ENCODE assay signal across 1 cellular context in the genomic region with DNA sequence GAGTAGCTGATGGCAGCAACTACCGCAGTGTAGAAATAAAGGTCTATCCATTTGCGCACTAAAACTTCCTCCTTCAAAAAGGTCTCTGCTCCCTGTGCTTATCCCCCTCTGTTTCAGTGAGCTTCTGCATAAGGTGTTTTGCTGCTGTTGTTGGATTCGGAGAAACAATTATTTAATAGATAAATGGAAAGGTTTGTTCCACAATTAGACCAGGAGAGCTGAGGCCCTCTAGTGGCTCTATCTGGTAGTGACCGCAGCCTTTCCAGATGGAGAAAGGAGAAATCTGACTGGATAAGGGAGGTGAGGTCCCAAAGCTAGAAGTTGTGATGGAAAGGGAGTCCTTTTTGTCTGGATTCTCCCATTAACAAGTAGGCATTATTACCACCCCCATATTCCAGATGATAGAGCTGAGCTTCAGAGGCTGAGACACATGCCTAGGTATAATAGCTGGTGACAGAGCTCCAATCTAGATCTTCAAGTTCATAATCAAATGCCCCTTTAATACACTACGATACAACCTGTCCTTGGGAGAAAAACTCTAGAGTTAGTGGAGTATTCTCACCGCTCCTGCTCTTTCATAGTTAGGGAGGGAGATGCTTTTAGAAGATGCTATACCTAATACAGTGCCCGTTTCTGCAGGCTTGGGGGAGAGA.
TF ChIP-seq lines count a peak whose summit lies in the region.

No MANE protein-coding gene starts in this region.

TF ChIP-seq in SK-N-SH treated with all-trans-retinoic acid at 6 μM for 48 hours, 23 proteins besides CTCF, POLR2A, EP300 and RAD21 (continued from another document):
- TF ChIP-seq CSDC2 (CRISPR knock-in tag; IDR thresholded peaks at IDR 0.05) (no peak), PPARA (CRISPR knock-in tag; IDR thresholded peaks at IDR 0.05; ENCODE audit: borderline replicate concordance) (no peak), POU6F1 (CRISPR knock-in tag; IDR thresholded peaks at IDR 0.05; ENCODE audit: borderline replicate concordance, low read depth) (no peak), GLIS3 (CRISPR knock-in tag; IDR thresholded peaks at IDR 0.05) (no peak), ZNF70 (CRISPR knock-in tag; IDR thresholded peaks at IDR 0.05) (no peak)
- TF ChIP-seq, protein P1, sequence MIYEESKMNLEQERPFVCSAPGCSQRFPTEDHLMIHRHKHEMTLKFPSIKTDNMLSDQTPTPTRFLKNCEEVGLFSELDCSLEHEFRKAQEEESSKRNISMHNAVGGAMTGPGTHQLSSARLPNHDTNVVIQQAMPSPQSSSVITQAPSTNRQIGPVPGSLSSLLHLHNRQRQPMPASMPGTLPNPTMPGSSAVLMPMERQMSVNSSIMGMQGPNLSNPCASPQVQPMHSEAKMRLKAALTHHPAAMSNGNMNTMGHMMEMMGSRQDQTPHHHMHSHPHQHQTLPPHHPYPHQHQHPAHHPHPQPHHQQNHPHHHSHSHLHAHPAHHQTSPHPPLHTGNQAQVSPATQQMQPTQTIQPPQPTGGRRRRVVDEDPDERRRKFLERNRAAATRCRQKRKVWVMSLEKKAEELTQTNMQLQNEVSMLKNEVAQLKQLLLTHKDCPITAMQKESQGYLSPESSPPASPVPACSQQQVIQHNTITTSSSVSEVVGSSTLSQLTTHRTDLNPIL (CRISPR knock-in tag; IDR thresholded peaks at IDR 0.05; ENCODE audit: low read depth) = no peak
TF ChIP-seq in SK-N-SH treated with all-trans-retinoic acid at 6 μM for 48 hours: peak in this region for 0.
